10 cellular contexts compared by ENCODE assay signal in the genomic region with DNA sequence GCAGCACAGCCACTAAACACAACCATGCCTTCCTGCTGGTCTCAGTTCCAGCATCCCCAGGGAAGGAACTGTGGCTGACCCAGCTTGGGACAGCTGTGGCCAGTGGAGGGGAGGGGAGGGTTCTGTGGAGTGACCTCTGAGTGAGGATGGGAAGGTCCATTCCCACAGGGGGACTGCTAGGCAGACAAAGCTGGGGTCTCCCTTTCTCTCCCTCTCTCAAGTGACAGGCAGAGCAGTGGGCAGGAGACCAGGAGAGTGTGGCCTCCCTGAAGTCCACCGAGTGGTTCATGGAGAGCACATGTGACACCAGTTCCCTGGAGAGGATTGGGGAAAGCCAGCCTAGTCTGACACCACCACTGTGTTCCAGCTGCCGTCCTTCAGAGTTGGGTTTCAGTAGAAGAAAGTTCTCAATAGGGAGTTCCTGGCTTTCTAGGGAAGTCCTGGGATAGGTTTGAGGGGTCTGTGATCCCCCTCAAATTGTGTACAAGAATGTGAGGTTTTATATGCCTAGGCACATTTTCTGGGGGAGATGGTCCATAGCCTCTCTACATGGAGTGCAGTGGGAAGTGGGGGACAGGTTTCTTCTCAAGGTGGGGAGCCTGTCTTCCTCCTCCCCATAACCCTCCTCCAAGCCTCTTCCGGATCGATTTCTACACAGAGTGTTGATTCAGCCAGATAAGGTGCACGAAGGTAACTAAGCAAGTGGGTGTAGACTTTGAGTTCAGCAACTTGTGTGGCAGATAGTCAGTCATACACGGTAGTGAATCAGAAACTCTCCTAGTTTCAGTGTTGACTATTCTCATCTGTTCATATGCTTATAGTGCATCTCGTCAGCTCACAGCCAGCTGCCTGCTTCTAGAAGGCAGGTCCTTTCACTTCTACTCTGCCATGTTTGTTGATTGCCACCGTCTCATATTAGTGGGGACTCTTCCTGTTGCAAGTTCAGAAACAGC. TPM values are rescaled to one million over a fixed set of nuclear protein-coding genes. Genes with fewer than 3 reads are reported as not detected.
A peak's percentile ranks its signal among the peaks of the same experiment; 100 is the strongest.
DNase-seq lines count a peak whose midpoint lies in the region; ATAC-seq, FAIRE-seq and TF ChIP-seq lines count a peak whose summit lies in the region.
"Had no signal": no experiment of that assay in that cellular context is flagged by ENCODE, and none has a peak within 500 bp of the region (broad histone marks: within the 10 kb centered on the region; RNA-seq: fewer than 3 reads in every experiment).

No MANE protein-coding gene starts in this region.

- POLR2A ChIA-PET in HepG2 (lab: Yijun Ruan, JAX) = interaction anchor here (0.7 to 1.3 kb wide), 2 partner anchors 15 to 24 kb away, joined by 3 read pairs; no protein-coding TSS in a partner anchor

- H3K36me3 ChIP-seq in HepG2 (replicated peaks in 1 of 2; ENCODE audit: control insufficient read depth in 1 of 2, insufficient read depth in 2 of 2, low read length in 2 of 2) = peaks cover 12 to 34% of the 10 kb centered on the region in 2 experiments

- ATAC-seq in GM18498 (IDR thresholded peaks at IDR 0.05; ENCODE audit: unreplicated experiment) (peak; percentile 94), GM21447 (IDR thresholded peaks at IDR 0.05; ENCODE audit: unreplicated experiment) (peak; percentile 87), HG03521 (IDR thresholded peaks at IDR 0.05; ENCODE audit: unreplicated experiment) (peak; percentile 74), HepG2 (peak; percentile 63)

- no peak overlapping the region for H2AFZ ChIP-seq in HepG2 (ENCODE audit: low read length)

- H3K4me3 ChIP-seq in HepG2 (replicated peaks in 1 of 3; ENCODE audit: insufficient read depth in 1 of 3, low read depth in 2 of 3, low read length in 3 of 3) = no peak overlapping the region

- in situ Hi-C loops in HepG2 (cut with HindIII; ENCODE audit: extremely low pct_ligation_motif_present, low pct_unique_long_range_greater_than_20kb) = no loop called here

- peaks cover 2% of the 10 kb centered on the region for H3K79me2 ChIP-seq in HepG2 (ENCODE audit: insufficient read depth, low read length)

- CTCF ChIA-PET in HepG2 (lab: Yijun Ruan, JAX; ENCODE audit: low intra/inter-chr PET ratio, low total read pairs) = no interaction called here

- TF ChIP-seq POLR2A in HepG2 (IDR thresholded peaks at IDR 0.05; ENCODE audit: insufficient read depth in 1 of 2, low read depth in 2 of 2, low read length in 2 of 2) = no peak

- no peak for TF ChIP-seq EP300 in HepG2 (IDR thresholded peaks at IDR 0.05; ENCODE audit: low read depth in 2 of 2, low read length in 2 of 2)
- no peak for TF ChIP-seq EP300 in HepG2 (CRISPR knock-in tag; IDR thresholded peaks at IDR 0.05; ENCODE audit: borderline replicate concordance)

- peak overlapping the region; percentile 25 for H3K27ac ChIP-seq in HepG2 (ENCODE audit: extremely low read length, insufficient read depth, low read length)

- no peaks in the 10 kb centered on the region for H4K20me1 ChIP-seq in HepG2 (ENCODE audit: insufficient read depth, low read length)

- TF ChIP-seq CTCF in HepG2 (CRISPR knock-in tag; IDR thresholded peaks at IDR 0.05) = no peak

- intact Hi-C loops in HepG2 (cut with micrococcal nuclease; ENCODE audit: unreplicated experiment) = no loop called here

- H3K27me3 ChIP-seq in HepG2 (ENCODE audit: control insufficient read depth in 1 of 2, insufficient read depth in 2 of 2, low read length in 2 of 2) = no peaks in the 10 kb centered on the region

- WGBS in HepG2 (ENCODE audit: low lambda C conversion rate) = 64% methylated on average over 8 of the region's 8 CpGs

- H3K4me2 ChIP-seq in HepG2 (ENCODE audit: low read depth, low read length) = no peak overlapping the region; the same call in 1 of the 2 replicates

- DNase-seq in HepG2 (ENCODE audit: low spot score) (no peak), inferior parietal cortex (ENCODE audit: extremely low spot score) (no peak), NCI-H2029 treated with DMSO at 0.1 percent for 48 hours (lab: John Stamatoyannopoulos, UW) (no peak), NCI-H345 (lab: John Stamatoyannopoulos, UW) (no peak)
- no peak for DNase-seq in stimulated activated CD4-positive, alpha-beta T cell treated with anti-CD3 and anti-CD28 coated beads, Interleukin-4, amount 100 ng/mL, for 4 hours

- H3K9me3 ChIP-seq in HepG2 (ENCODE audit: low read length) = no peaks in the 10 kb centered on the region

- FAIRE-seq in HepG2 (lab: Jason Lieb, UNC) = peak; percentile 52

- peaks cover 20% of the 10 kb centered on the region for H3K4me1 ChIP-seq in HepG2 (ENCODE audit: insufficient read depth, low read length)

- TF ChIP-seq RAD21 in HepG2 (CRISPR knock-in tag; IDR thresholded peaks at IDR 0.05) = no peak

- no peak overlapping the region for H3K9ac ChIP-seq in HepG2 (ENCODE audit: insufficient read depth, low read depth, low read length)

- BruUV-seq in HepG2 (replicated peaks; lab: Mats Ljungman, UMichigan) = no TSS peak

RNA-seq across cellular contexts. Expression of a gene that starts 18.9 kb away (rescaled TPM):
- total RNA-seq in HepG2 (2016; rRNA removed; fragmentation: Illumina TruSeq; extraction: Trizol) = 16.5 and 18.6 TPM in 2 replicates
- 10.8 and 15.2 TPM in 2 replicates for total RNA-seq in HepG2 (2016; cell fraction: cytosol; rRNA removed; fragmentation: Illumina TruSeq; extraction: Trizol; ENCODE audit: low read depth)
- 15.1 and 16.2 TPM in 2 replicates for total RNA-seq in HepG2 (2016; cell fraction: insoluble cytoplasmic fraction; rRNA removed; fragmentation: Illumina TruSeq; extraction: Trizol)
- 25.3 and 29.5 TPM in 2 replicates for total RNA-seq in HepG2 (2016; cell fraction: membrane; rRNA removed; fragmentation: Illumina TruSeq; extraction: Trizol)
- 15.3 and 19.6 TPM in 2 replicates for total RNA-seq in HepG2 (2016; cell fraction: nucleus; rRNA removed; fragmentation: Illumina TruSeq; extraction: Trizol)
- 70.2 and 74.1 TPM in 2 replicates for polyA plus RNA-seq in HepG2 (2011; rRNA removed)
- polyA plus RNA-seq in HepG2 (2011; cell fraction: cytosol; rRNA removed) = 93.3 and 98.4 TPM in 2 replicates
- 35.2 and 44.3 TPM in 2 replicates for polyA plus RNA-seq in HepG2 (2011; cell fraction: nucleus; rRNA removed)
- polyA plus RNA-seq in HepG2 (2012) = 45.7 and 46.8 TPM in 2 replicates
- 48.1 and 71.4 TPM in 2 replicates for polyA plus RNA-seq in HepG2 (2016; cell fraction: cytosol; fragmentation: Illumina TruSeq; extraction: Trizol; ENCODE audit: low read depth)
- polyA plus RNA-seq in HepG2 (2016; cell fraction: insoluble cytoplasmic fraction; fragmentation: Illumina TruSeq; extraction: Trizol; ENCODE audit: low read depth) = 55.8 and 57.5 TPM in 2 replicates
- polyA plus RNA-seq in HepG2 (2016; cell fraction: membrane; fragmentation: Illumina TruSeq; extraction: Trizol; ENCODE audit: low read depth) = 67.6 and 91.3 TPM in 2 replicates
- 68.3 and 69.5 TPM in 2 replicates for polyA plus RNA-seq in HepG2 (2016; cell fraction: nucleus; fragmentation: Illumina TruSeq; extraction: Trizol; ENCODE audit: insufficient read depth, low read depth)
- 47.1 and 62.0 TPM in 2 replicates for polyA minus RNA-seq in HepG2 (2011; rRNA and poly(A)+ RNA removed; ENCODE audit: low replicate concordance)
- polyA minus RNA-seq in HepG2 (2011; cell fraction: cytosol; rRNA and poly(A)+ RNA removed) = 11.5 and 14.7 TPM in 2 replicates
- 7.6 and 12.7 TPM in 2 replicates for polyA minus RNA-seq in HepG2 (2011; cell fraction: nucleus; rRNA and poly(A)+ RNA removed)

RNA-seq across cellular contexts. Expression of a gene that starts 37.6 kb away (rescaled TPM):
- total RNA-seq in HepG2 (2016; rRNA removed; fragmentation: Illumina TruSeq; extraction: Trizol) = 54.7 and 59.7 TPM in 2 replicates
- 18.4 and 21.0 TPM in 2 replicates for total RNA-seq in HepG2 (2016; cell fraction: cytosol; rRNA removed; fragmentation: Illumina TruSeq; extraction: Trizol; ENCODE audit: low read depth)
- 48.2 and 56.8 TPM in 2 replicates for total RNA-seq in HepG2 (2016; cell fraction: insoluble cytoplasmic fraction; rRNA removed; fragmentation: Illumina TruSeq; extraction: Trizol)
- total RNA-seq in HepG2 (2016; cell fraction: membrane; rRNA removed; fragmentation: Illumina TruSeq; extraction: Trizol) = 25.3 and 30.3 TPM in 2 replicates
- 60.1 and 65.6 TPM in 2 replicates for total RNA-seq in HepG2 (2016; cell fraction: nucleus; rRNA removed; fragmentation: Illumina TruSeq; extraction: Trizol)
- polyA plus RNA-seq in HepG2 (2011; rRNA removed) = 192 and 229 TPM in 2 replicates
- 97.4 and 112 TPM in 2 replicates for polyA plus RNA-seq in HepG2 (2011; cell fraction: cytosol; rRNA removed)
- 448 and 459 TPM in 2 replicates for polyA plus RNA-seq in HepG2 (2011; cell fraction: nucleus; rRNA removed)
- polyA plus RNA-seq in HepG2 (2012) = 148 and 158 TPM in 2 replicates
- 3.4 and 4.0 TPM in 2 replicates for polyA plus RNA-seq in HepG2 (2016; cell fraction: cytosol; fragmentation: Illumina TruSeq; extraction: Trizol; ENCODE audit: low read depth)
- 43.5 and 52.9 TPM in 2 replicates for polyA plus RNA-seq in HepG2 (2016; cell fraction: insoluble cytoplasmic fraction; fragmentation: Illumina TruSeq; extraction: Trizol; ENCODE audit: low read depth)
- polyA plus RNA-seq in HepG2 (2016; cell fraction: membrane; fragmentation: Illumina TruSeq; extraction: Trizol; ENCODE audit: low read depth) = 13.5 and 16.0 TPM in 2 replicates
- 92.1 and 101 TPM in 2 replicates for polyA plus RNA-seq in HepG2 (2016; cell fraction: nucleus; fragmentation: Illumina TruSeq; extraction: Trizol; ENCODE audit: insufficient read depth, low read depth)
- 0.87 and 280 TPM in 2 replicates for polyA minus RNA-seq in HepG2 (2011; rRNA and poly(A)+ RNA removed; ENCODE audit: low replicate concordance)
- 92.5 and 127 TPM in 2 replicates for polyA minus RNA-seq in HepG2 (2011; cell fraction: cytosol; rRNA and poly(A)+ RNA removed)
- 209 and 267 TPM in 2 replicates for polyA minus RNA-seq in HepG2 (2011; cell fraction: nucleus; rRNA and poly(A)+ RNA removed)

RNA-seq across cellular contexts. Expression of a gene that starts 46.8 kb away (rescaled TPM):
- not detected in 2 replicates for total RNA-seq in HepG2 (2016; rRNA removed; fragmentation: Illumina TruSeq; extraction: Trizol)
- total RNA-seq in HepG2 (2016; cell fraction: cytosol; rRNA removed; fragmentation: Illumina TruSeq; extraction: Trizol; ENCODE audit: low read depth) = not detected in 2 replicates
- total RNA-seq in HepG2 (2016; cell fraction: insoluble cytoplasmic fraction; rRNA removed; fragmentation: Illumina TruSeq; extraction: Trizol) = not detected in 2 replicates
- total RNA-seq in HepG2 (2016; cell fraction: membrane; rRNA removed; fragmentation: Illumina TruSeq; extraction: Trizol) = not detected in 2 replicates
- not detected in 2 replicates for total RNA-seq in HepG2 (2016; cell fraction: nucleus; rRNA removed; fragmentation: Illumina TruSeq; extraction: Trizol)
- polyA plus RNA-seq in HepG2 (2011; rRNA removed) = not detected in 2 replicates
- polyA plus RNA-seq in HepG2 (2011; cell fraction: cytosol; rRNA removed) = not detected in 2 replicates
- not detected in 2 replicates for polyA plus RNA-seq in HepG2 (2011; cell fraction: nucleus; rRNA removed)
- polyA plus RNA-seq in HepG2 (2012) = not detected in 2 replicates
- polyA plus RNA-seq in HepG2 (2016; cell fraction: cytosol; fragmentation: Illumina TruSeq; extraction: Trizol; ENCODE audit: low read depth) = not detected in 2 replicates
- polyA plus RNA-seq in HepG2 (2016; cell fraction: insoluble cytoplasmic fraction; fragmentation: Illumina TruSeq; extraction: Trizol; ENCODE audit: low read depth) = not detected in 2 replicates
- polyA plus RNA-seq in HepG2 (2016; cell fraction: membrane; fragmentation: Illumina TruSeq; extraction: Trizol; ENCODE audit: low read depth) = not detected in 2 replicates
- not detected in 2 replicates for polyA plus RNA-seq in HepG2 (2016; cell fraction: nucleus; fragmentation: Illumina TruSeq; extraction: Trizol; ENCODE audit: insufficient read depth, low read depth)
- not detected in 2 replicates for polyA minus RNA-seq in HepG2 (2011; rRNA and poly(A)+ RNA removed; ENCODE audit: low replicate concordance)
- not detected in 2 replicates for polyA minus RNA-seq in HepG2 (2011; cell fraction: cytosol; rRNA and poly(A)+ RNA removed)
- polyA minus RNA-seq in HepG2 (2011; cell fraction: nucleus; rRNA and poly(A)+ RNA removed) = not detected in 2 replicates
- total RNA-seq: epithelial cell of proximal tubule; T-helper 1 cell treated with Interleukin-12 subunit alpha and Interleukin-12 subunit beta and Interleukin-4 antibody, amounts not matched to agents 30 ng/mL and 1 ng/mL, for 36 hours had no signal
